12 cellular contexts compared by ENCODE assay signal in the genomic region with DNA sequence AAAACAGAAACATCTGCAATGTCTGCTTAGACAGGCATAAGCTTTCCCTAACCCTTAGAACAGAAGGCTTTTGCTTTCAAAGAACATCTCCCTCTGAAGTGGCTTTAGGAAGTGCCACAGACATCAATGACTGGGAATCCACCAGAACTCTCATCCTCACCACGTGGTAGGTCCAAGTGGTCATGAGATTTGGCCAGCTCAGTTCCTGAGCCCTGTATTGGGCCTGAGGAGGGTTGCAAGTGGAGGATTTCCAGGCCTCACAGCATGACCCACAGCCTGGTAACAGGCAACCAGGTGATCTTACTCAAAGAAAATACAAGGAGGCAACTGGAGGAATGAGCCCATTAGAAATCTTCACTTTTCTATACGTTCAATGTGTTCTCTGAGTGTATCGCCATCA. TPM values are rescaled to one million over a fixed set of nuclear protein-coding genes. Genes with fewer than 3 reads are reported as not detected.
A peak's percentile ranks its signal among the peaks of the same experiment; 100 is the strongest.
DNase-seq lines count a peak whose midpoint lies in the region; ATAC-seq, FAIRE-seq and TF ChIP-seq lines count a peak whose summit lies in the region.
"Had no signal": no experiment of that assay in that cellular context is flagged by ENCODE, and none has a peak within 500 bp of the region (broad histone marks: within the 10 kb centered on the region; RNA-seq: fewer than 3 reads in every experiment).

No MANE protein-coding gene starts in this region.

- DNase-seq in CD1c-positive myeloid dendritic cell (ENCODE audit: extremely low spot score) (peak; percentile 37), coronary artery (ENCODE audit: low spot score) (no peak), NCI-H2107 treated with DMSO at 0.1 percent for 48 hours (lab: John Stamatoyannopoulos, UW; ENCODE audit: unreplicated experiment) (no peak), HTR-8/SVneo (ENCODE audit: insufficient read length, low spot score) (no peak), frontal cortex (ENCODE audit: low spot score in 2 of 2) (no peak)
- DNase-seq in naive thymus-derived CD8-positive, alpha-beta T cell, result peak in 1 of 10 donors; percentile 7
- DNase-seq: Calu3, cerebellar nuclear complex, NCI-H774 had no signal

- H3K36me3 Mint-ChIP-seq in naive thymus-derived CD8-positive, alpha-beta T cell, result peaks cover 24 to 43% (median 42%) of the 10 kb centered on the region in 3 donors

- FAIRE-seq in HTR-8/SVneo (lab: Jason Lieb, UNC), result no peak
- FAIRE-seq in frontal cortex (lab: Jason Lieb, UNC), result no peak

- no peaks in the 10 kb centered on the region for H3K79me2 ChIP-seq in Loucy (ENCODE audit: insufficient read depth, low read length)

- H3K4me2 ChIP-seq in Loucy (ENCODE audit: low read depth, low read length, poor library complexity, severe bottlenecking), result peak overlapping the region; percentile 61

- ATAC-seq in naive thymus-derived CD8-positive, alpha-beta T cell, result peak in 1 of 2 donors; percentile 26
- no peak for ATAC-seq in HG02571 (IDR thresholded peaks at IDR 0.05; ENCODE audit: unreplicated experiment)

- no peak overlapping the region for H2AFZ ChIP-seq in Loucy (ENCODE audit: low read length)

- H3K9me2 ChIP-seq in Loucy (replicated peaks; ENCODE audit: low read depth, low read length), result no peaks in the 10 kb centered on the region

- H3K36me3 ChIP-seq in Loucy (ENCODE audit: insufficient read depth, low read length), result no peaks in the 10 kb centered on the region

- POLR2A ChIA-PET in naive thymus-derived CD8-positive, alpha-beta T cell (lab: Charles Lee), result interaction anchor here (0.7 kb wide), 1 partner anchor 74 kb away, joined by 3 read pairs; no protein-coding TSS in a partner anchor

- no peaks in the 10 kb centered on the region for H3K27me3 ChIP-seq in Loucy (ENCODE audit: insufficient read depth, low read length, poor library complexity, severe bottlenecking)

- no peak overlapping the region for H3K9ac ChIP-seq in Loucy (ENCODE audit: low read depth, low read length, poor library complexity, severe bottlenecking)

- H3K4me1 ChIP-seq in Loucy (ENCODE audit: insufficient read depth, low read length, poor library complexity, severe bottlenecking), result peaks cover 19% of the 10 kb centered on the region

- peak overlapping the region in 9 of 10 donors; percentile 87 to 100 (median 98) for H3K27ac Mint-ChIP-seq in naive thymus-derived CD8-positive, alpha-beta T cell

- H3K4me1 Mint-ChIP-seq in naive thymus-derived CD8-positive, alpha-beta T cell, result peaks cover 24 to 64% (median 54%) of the 10 kb centered on the region in 4 donors

- no peak overlapping the region for H3K4me3 ChIP-seq in Loucy (ENCODE audit: low read length, poor library complexity, severe bottlenecking)
- peak overlapping the region; percentile 63 for H3K4me3 ChIP-seq in coronary artery

- no peaks in the 10 kb centered on the region for H3F3A ChIP-seq in Loucy (ENCODE audit: low read depth)

- H3K27ac ChIP-seq in coronary artery, result peak overlapping the region in 1 of 2 donors; percentile 17

- no peaks in the 10 kb centered on the region for H3K27me3 Mint-ChIP-seq in naive thymus-derived CD8-positive, alpha-beta T cell

- H3K4me3 Mint-ChIP-seq in naive thymus-derived CD8-positive, alpha-beta T cell, result peak overlapping the region; percentile 86 to 99 (median 94)

- no peaks in the 10 kb centered on the region for H4K20me1 ChIP-seq in Loucy (ENCODE audit: insufficient read depth, low read length, poor library complexity, severe bottlenecking)

- H3K9me3 ChIP-seq in Loucy (ENCODE audit: insufficient read depth, low read depth, low read length), result no peaks in the 10 kb centered on the region

- TF ChIP-seq CTCF in Loucy (conservative IDR thresholded peaks at IDR 0.05; ENCODE audit: low read length), result no peak
- TF ChIP-seq CTCF in coronary artery (IDR thresholded peaks at IDR 0.05), result no peak

- peaks cover 0 to 2% (median 0%) of the 10 kb centered on the region in 9 donors for H3K9me3 Mint-ChIP-seq in naive thymus-derived CD8-positive, alpha-beta T cell

RNA-seq across cellular contexts. Expression of a gene that starts 1.6 kb away (rescaled TPM):
- 10 to 100 TPM; 42.8 to 47.3 TPM for total RNA-seq in naive thymus-derived CD8-positive, alpha-beta T cell
- polyA plus RNA-seq in naive thymus-derived CD8-positive, alpha-beta T cell, result 10 to 100 TPM; 63.9 to 96.1 (median 65.3) TPM
- 2.9 TPM for total RNA-seq in frontal cortex

RNA-seq across cellular contexts. Expression of a gene that starts 10.4 kb away (rescaled TPM):
- not detected for total RNA-seq in naive thymus-derived CD8-positive, alpha-beta T cell
- polyA plus RNA-seq in naive thymus-derived CD8-positive, alpha-beta T cell, result not detected
- not detected for total RNA-seq in frontal cortex
- total RNA-seq: Calu3, LHCN-M2 had no signal

RNA-seq across cellular contexts. Expression of a gene that starts 11.8 kb away (rescaled TPM):
- 10 to 100 TPM; 41.5 to 44.7 TPM for total RNA-seq in naive thymus-derived CD8-positive, alpha-beta T cell
- polyA plus RNA-seq in naive thymus-derived CD8-positive, alpha-beta T cell, result 100 to 1,000 TPM; 149 to 173 (median 166) TPM
- not detected for total RNA-seq in frontal cortex
- total RNA-seq: LHCN-M2 had no signal

Comparison
In these comparisons a context has a peak if more than half of its experiments do, and no peak if none do; other contexts are left out.
1. RNA of a gene that starts 1.6 kb away (total RNA-seq): 42.8 to 47.3 TPM in naive thymus-derived CD8-positive, alpha-beta T cell; 2.9 TPM in frontal cortex (single experiment); every median in the first group is over 10 times any median in the second.
2. RNA of a gene that starts 11.8 kb away (total RNA-seq): 41.5 to 44.7 TPM in naive thymus-derived CD8-positive, alpha-beta T cell; not detected in frontal cortex (single experiment); every median in the first group is over 10 times any median in the second.